Comparison of ENCODE assay signal across 8 cellular contexts in the genomic region with DNA sequence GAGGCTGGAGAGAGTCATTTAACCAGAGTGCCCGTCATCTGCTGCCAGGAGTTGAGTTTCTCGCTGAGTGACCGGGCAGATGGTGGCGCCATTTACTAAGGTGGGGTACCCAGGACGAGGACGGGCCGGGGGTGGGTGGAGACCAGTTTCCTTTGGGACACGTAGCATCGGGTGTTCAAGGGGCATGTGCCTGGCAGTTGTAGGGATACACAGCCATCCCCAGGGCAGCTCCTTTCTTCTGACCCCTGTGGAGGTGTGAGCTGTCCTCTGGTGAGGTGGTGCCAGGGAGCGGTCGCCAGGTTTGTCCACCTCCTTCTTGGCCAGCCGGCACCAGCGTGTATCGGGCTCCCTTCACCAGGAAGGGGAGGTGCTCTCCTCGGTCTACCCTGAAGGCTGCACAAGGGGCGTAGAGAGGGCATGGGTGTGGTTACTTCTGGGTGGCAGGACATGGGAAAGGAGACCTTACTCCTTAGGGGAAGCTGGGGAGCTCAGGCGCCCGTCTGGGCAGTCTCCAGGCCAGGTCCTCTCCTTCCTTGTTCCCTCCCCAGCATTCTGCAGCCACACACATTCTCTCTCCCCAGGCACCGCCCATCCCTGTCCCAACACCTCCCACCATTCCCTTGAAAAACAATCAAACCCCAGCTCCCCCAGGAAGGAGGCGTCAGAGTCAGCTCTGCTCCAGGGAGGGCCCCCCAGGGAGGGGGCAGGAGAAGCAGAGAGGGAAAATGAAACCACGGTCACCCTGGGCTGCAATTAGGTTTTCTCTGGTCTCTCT. TPM values are rescaled to one million over a fixed set of nuclear protein-coding genes. Genes with fewer than 3 reads are reported as not detected.
DNase-seq lines count a peak whose midpoint lies in the region; ATAC-seq and TF ChIP-seq lines count a peak whose summit lies in the region.

No MANE protein-coding gene starts in this region.

- H3K4me3 Mint-ChIP-seq in activated naive CD4-positive, alpha-beta T cell treated with anti-CD3 and anti-CD28 coated beads for 36 hours = peak overlapping the region; percentile 67

- peaks cover 2% of the 10 kb centered on the region for H3K9me3 Mint-ChIP-seq in activated naive CD4-positive, alpha-beta T cell treated with anti-CD3 and anti-CD28 coated beads for 36 hours

- H3K27ac ChIP-seq in Peyer's patch = peak overlapping the region; percentile 49 to 92 (median 84)
- H3K27ac ChIP-seq in thymus (ENCODE audit: low read depth) = peak overlapping the region; percentile 74

- H3K9me3 ChIP-seq in Peyer's patch (no peaks in the 10 kb centered on the region), neuron (ENCODE audit: low read length) (no peaks in the 10 kb centered on the region), thymus (ENCODE audit: control insufficient read depth) (no peaks in the 10 kb centered on the region)

- H3K4me1 Mint-ChIP-seq in activated naive CD4-positive, alpha-beta T cell treated with anti-CD3 and anti-CD28 coated beads for 36 hours (ENCODE audit: low read depth) = peaks cover 16% of the 10 kb centered on the region

- H2AFZ ChIP-seq in neuron (ENCODE audit: low read depth, low read length) = peak overlapping the region; percentile 48

- TF ChIP-seq POLR2A in Peyer's patch (IDR thresholded peaks at IDR 0.05) = peak; percentile 48 to 52

- H3K36me3 ChIP-seq in Peyer's patch (no peaks in the 10 kb centered on the region), neuron (ENCODE audit: insufficient read depth, low read length) (no peaks in the 10 kb centered on the region), thymus (ENCODE audit: control insufficient read depth, insufficient read depth) (no peaks in the 10 kb centered on the region)

- TF ChIP-seq CTCF in HFF-Myc (IDR thresholded peaks at IDR 0.05; ENCODE audit: low read depth, low read length, missing control alignments) (peak; percentile 49), Peyer's patch (IDR thresholded peaks at IDR 0.05) (peak in 5 of 6 experiments; percentile 29 to 72 (median 55))

- CTCF ChIA-PET in activated naive CD4-positive, alpha-beta T cell treated with anti-CD3 and anti-CD28 coated beads for 36 hours (lab: Charles Lee) = interaction anchor here (0.6 to 3.7 kb wide), 29 partner anchors 10 to 584 kb away, joined by 3 to 22 read pairs (median 4); a partner anchor contains a TSS

- H3K27ac Mint-ChIP-seq in activated naive CD4-positive, alpha-beta T cell treated with anti-CD3 and anti-CD28 coated beads for 36 hours = no peak overlapping the region

- WGBS in thymus = 4% methylated on average over 21 of the region's 21 CpGs

- DNase-seq in CD1c-positive myeloid dendritic cell (ENCODE audit: extremely low spot score) (peak; percentile 46), HFF-Myc (ENCODE audit: extremely low read depth, low read depth) (peak; percentile 84), Peyer's patch (peak; percentile 61 to 93 (median 91)), foreskin melanocyte (peak; percentile 70)
- peak; percentile 85 for DNase-seq in activated naive CD4-positive, alpha-beta T cell treated with anti-CD3 and anti-CD28 coated beads for 36 hours

- intact Hi-C loops in activated naive CD4-positive, alpha-beta T cell treated with anti-CD3 and anti-CD28 coated beads for 36 hours (cut with micrococcal nuclease) = loop anchor here (1.0 kb wide), 5 partner anchors 112 to 497 kb away; no protein-coding TSS in a partner anchor

- H3K27me3 Mint-ChIP-seq in activated naive CD4-positive, alpha-beta T cell treated with anti-CD3 and anti-CD28 coated beads for 36 hours (ENCODE audit: low read depth) = no peaks in the 10 kb centered on the region

- H3K27me3 ChIP-seq in Peyer's patch = no peaks in the 10 kb centered on the region
- H3K27me3 ChIP-seq in neuron (ENCODE audit: insufficient read depth, low read length) = no peaks in the 10 kb centered on the region
- H3K27me3 ChIP-seq in thymus (ENCODE audit: control insufficient read depth, insufficient read depth) = no peaks in the 10 kb centered on the region

- H3K4me3 ChIP-seq in HFF-Myc (replicated peaks; ENCODE audit: low read depth, low read length) (peak overlapping the region; percentile 48), Peyer's patch (peak overlapping the region; percentile 37 to 65 (median 52)), neuron (ENCODE audit: low read length) (peak overlapping the region; percentile 6), thymus (ENCODE audit: low read length) (peak overlapping the region; percentile 28)

- no peak for ATAC-seq in HG02885 (IDR thresholded peaks at IDR 0.05; ENCODE audit: poor library complexity, unreplicated experiment)

- peaks cover 0 to 12% (median 0%) of the 10 kb centered on the region in 4 donors for H3K4me1 ChIP-seq in Peyer's patch
- peaks cover 3% of the 10 kb centered on the region for H3K4me1 ChIP-seq in neuron (ENCODE audit: insufficient read depth, low read length)
- no peaks in the 10 kb centered on the region for H3K4me1 ChIP-seq in thymus (ENCODE audit: control insufficient read depth, insufficient read depth, low read length)

- no peaks in the 10 kb centered on the region for H3K36me3 Mint-ChIP-seq in activated naive CD4-positive, alpha-beta T cell treated with anti-CD3 and anti-CD28 coated beads for 36 hours (ENCODE audit: low read depth)

RNA-seq across cellular contexts. Expression of a gene that starts 10.3 kb away (rescaled TPM):
- 10 to 100 TPM in 2 of 4 donors, 1 to 10 TPM in 2; 5.6 to 11.7 (median 9.8) TPM for total RNA-seq in Peyer's patch
- total RNA-seq in activated naive CD4-positive, alpha-beta T cell treated with anti-CD3 and anti-CD28 coated beads for 36 hours = not detected
- 3.7 TPM for polyA plus RNA-seq in thymus

RNA-seq across cellular contexts. Expression of a gene that starts 20.8 kb away (rescaled TPM):
- total RNA-seq in Peyer's patch = 10 to 100 TPM; 28.9 to 70.2 (median 46.8) TPM
- 10 to 100 TPM; 33.6 to 33.8 TPM for total RNA-seq in activated naive CD4-positive, alpha-beta T cell treated with anti-CD3 and anti-CD28 coated beads for 36 hours
- polyA plus RNA-seq in thymus = 9.3 TPM

Comparison
In these comparisons a context has a peak if more than half of its experiments do, and no peak if none do; other contexts are left out.
1. RNA of a gene that starts 10.3 kb away (total RNA-seq): 5.6 to 11.7 TPM in Peyer's patch; not detected in activated naive CD4-positive, alpha-beta T cell treated with anti-CD3 and anti-CD28 coated beads for 36 hours; every median in the first group is over 4 times any median in the second.
2. Peak in every context shown above with its lines, with median percentiles within 50 percentile points of each other: DNase-seq and H3K4me3 ChIP-seq.